8 cellular contexts compared by ENCODE assay signal in genomic region chr7:150451833-150452431, GRCh38. TPM values are rescaled to one million over a fixed set of nuclear protein-coding genes. Genes with fewer than 3 reads are reported as not detected.
A peak's percentile ranks its signal among the peaks of the same experiment; 100 is the strongest.
DNase-seq lines count a peak whose midpoint lies in the region; ATAC-seq and TF ChIP-seq lines count a peak whose summit lies in the region.

No MANE protein-coding gene starts in this region.

- intact Hi-C loops in left cardiac atrium (cut with DNase I) = loop anchor here in 1 of 2 donors (2.0 to 10.0 kb wide), 3 partner anchors 63 to 177 kb away; partner anchors contain the start of genes GIMAP4 and GIMAP7
- intact Hi-C loops in Right ventricle myocardium inferior (cut with DNase I) = loop anchor here (2.0 to 5.0 kb wide), 2 partner anchors 63 to 115 kb away; partner anchors contain the start of genes GIMAP4 and GIMAP7
- intact Hi-C loops in ascending aorta (cut with DNase I) = no loop called here
- intact Hi-C loops in naive thymus-derived CD4-positive, alpha-beta T cell (cut with micrococcal nuclease) = loop anchor here (1.0 to 2.0 kb wide), 8 partner anchors 13 to 264 kb away; partner anchors contain the start of gene GIMAP1 (in 1 of the 2)

- H3K4me3 Mint-ChIP-seq in naive thymus-derived CD4-positive, alpha-beta T cell = peak overlapping the region; percentile 94 to 100 (median 98)

- no peaks in the 10 kb centered on the region for H3K27me3 Mint-ChIP-seq in naive thymus-derived CD4-positive, alpha-beta T cell

- ATAC-seq in left cardiac atrium (peak in 1 of 2 donors; percentile 13), Right ventricle myocardium inferior (no peak), esophagus mucosa (no peak)
- ATAC-seq in naive thymus-derived CD4-positive, alpha-beta T cell = peak; percentile 24

- POLR2A ChIA-PET in naive thymus-derived CD4-positive, alpha-beta T cell (lab: Charles Lee) = interaction anchor here (0.8 to 13.9 kb wide), 37 partner anchors 12 to 306 kb away, joined by 3 to 829 read pairs (median 6); partner anchors contain the start of genes GIMAP1, GIMAP2, GIMAP4 and GIMAP5

- no peak for TF ChIP-seq CTCF in ascending aorta (IDR thresholded peaks at IDR 0.05)

- peaks cover 0 to 31% (median 13%) of the 10 kb centered on the region in 11 donors for H3K9me3 Mint-ChIP-seq in naive thymus-derived CD4-positive, alpha-beta T cell

- peak overlapping the region; percentile 95 to 99 (median 97) for H3K27ac Mint-ChIP-seq in naive thymus-derived CD4-positive, alpha-beta T cell

- H3K9me3 ChIP-seq in ascending aorta = no peaks in the 10 kb centered on the region
- peaks cover 5 to 14% (median 9%) of the 10 kb centered on the region in 3 experiments for H3K9me3 ChIP-seq in naive thymus-derived CD4-positive, alpha-beta T cell (ENCODE audit: control insufficient read depth in 2 of 3, low read length in 3 of 3)

- DNase-seq in left cardiac atrium = peak; percentile 48
- no peak for DNase-seq in Right ventricle myocardium inferior (ENCODE audit: missing footprints)
- DNase-seq in ascending aorta (ENCODE audit: low spot score in 2 of 2) = no peak
- DNase-seq in naive thymus-derived CD4-positive, alpha-beta T cell = peak in 6 of 9 donors; percentile 26 to 51 (median 35)
- DNase-seq in putamen (ENCODE audit: low spot score) = no peak
- DNase-seq in hepatic stellate cell (ENCODE audit: low spot score) = no peak

- H3K36me3 ChIP-seq in ascending aorta (no peaks in the 10 kb centered on the region), urinary bladder (ENCODE audit: insufficient read depth) (no peaks in the 10 kb centered on the region)
- H3K36me3 ChIP-seq in naive thymus-derived CD4-positive, alpha-beta T cell (ENCODE audit: control insufficient read depth in 2 of 3, insufficient read depth in 3 of 3, low read length in 3 of 3) = peaks cover 0 to 20% (median 4%) of the 10 kb centered on the region in 3 experiments

- CTCF ChIA-PET in naive thymus-derived CD4-positive, alpha-beta T cell (lab: Charles Lee) = interaction anchor here (0.6 to 5.9 kb wide), 16 partner anchors 10 to 424 kb away, joined by 3 to 91 read pairs (median 4); partner anchors contain the start of genes GIMAP4, GIMAP5 and GIMAP7

- peaks cover 52 to 75% (median 65%) of the 10 kb centered on the region in 7 donors for H3K4me1 Mint-ChIP-seq in naive thymus-derived CD4-positive, alpha-beta T cell

- peaks cover 14 to 51% (median 38%) of the 10 kb centered on the region in 5 donors for H3K36me3 Mint-ChIP-seq in naive thymus-derived CD4-positive, alpha-beta T cell

- no peaks in the 10 kb centered on the region for H3K4me1 ChIP-seq in ascending aorta
- peaks cover 34 to 50% of the 10 kb centered on the region in 2 donors for H3K4me1 ChIP-seq in naive thymus-derived CD4-positive, alpha-beta T cell (ENCODE audit: control insufficient read depth in 2 of 2, insufficient read depth in 2 of 2, low read length in 2 of 2)
- no peaks in the 10 kb centered on the region for H3K4me1 ChIP-seq in urinary bladder (ENCODE audit: insufficient read depth)

- H3K4me3 ChIP-seq in ascending aorta (peak overlapping the region; percentile 26 to 56), urinary bladder (ENCODE audit: low read depth, low read length) (peak overlapping the region; percentile 50)
- peak overlapping the region; percentile 99 for H3K4me3 ChIP-seq in naive thymus-derived CD4-positive, alpha-beta T cell (ENCODE audit: low read length)

- H3K27ac ChIP-seq in ascending aorta (peak overlapping the region in 1 of 2 donors; percentile 11), urinary bladder (ENCODE audit: low read depth) (no peak overlapping the region)
- H3K27ac ChIP-seq in naive thymus-derived CD4-positive, alpha-beta T cell (ENCODE audit: low read depth, low read length) = peak overlapping the region; percentile 84

- WGBS in urinary bladder = 61% methylated on average over 8 of the region's 8 CpGs

- no peaks in the 10 kb centered on the region for H3K27me3 ChIP-seq in ascending aorta
- H3K27me3 ChIP-seq in naive thymus-derived CD4-positive, alpha-beta T cell (ENCODE audit: control insufficient read depth in 2 of 2, insufficient read depth in 2 of 2, low read length in 2 of 2) = no peaks in the 10 kb centered on the region

RNA-seq across cellular contexts. Expression of gene GIMAP8, which starts 1.5 kb away (rescaled TPM):
- total RNA-seq in left cardiac atrium (10 to 100 TPM; 16.6 to 19.7 TPM), Right ventricle myocardium inferior (14.9 TPM), ascending aorta (28.3 TPM), urinary bladder (15.2 TPM), esophagus mucosa (1.6 TPM)
- total RNA-seq in naive thymus-derived CD4-positive, alpha-beta T cell = 10 to 100 TPM; 13.8 to 69.7 (median 52.5) TPM
- 10 to 100 TPM; 26.0 to 56.5 TPM for polyA plus RNA-seq in naive thymus-derived CD4-positive, alpha-beta T cell
- 14.3 TPM for polyA plus RNA-seq in urinary bladder

Comparison
In these comparisons a context has a peak if more than half of its experiments do, and no peak if none do; other contexts are left out.
1. DNase-seq: peak in left cardiac atrium (single experiment) and naive thymus-derived CD4-positive, alpha-beta T cell (6 of 9); none in Right ventricle myocardium inferior (single experiment), ascending aorta (0 of 2), putamen (single experiment) and hepatic stellate cell (single experiment).
2. H3K4me3 ChIP-seq: peak in every context shown above with its lines; median percentile 99 in naive thymus-derived CD4-positive, alpha-beta T cell; 50 in urinary bladder; 41 in ascending aorta.